7 cellular contexts compared by ENCODE assay signal in genomic region chr19:44925114-44925891, GRCh38. TPM values are rescaled to one million over a fixed set of nuclear protein-coding genes. Genes with fewer than 3 reads are reported as not detected.
DNase-seq lines count a peak whose midpoint lies in the region; ATAC-seq and TF ChIP-seq lines count a peak whose summit lies in the region.
"Had no signal": no experiment of that assay in that cellular context is flagged by ENCODE, and none has a peak within 500 bp of the region (broad histone marks: within the 10 kb centered on the region; RNA-seq: fewer than 3 reads in every experiment).

No MANE protein-coding gene starts in this region.

- H3K9me3 ChIP-seq in A673 (ENCODE audit: low read depth, low read length, poor library complexity, severe bottlenecking), result no peaks in the 10 kb centered on the region

- H3K36me3 ChIP-seq in A673 (ENCODE audit: insufficient read depth, low read length, poor library complexity, severe bottlenecking), result no peaks in the 10 kb centered on the region

- no TSS peak for BruUV-seq in A673 (replicated peaks; lab: Mats Ljungman, UMichigan)

- peak; percentile 45 for DNase-seq in GF-D8 (lab: John Stamatoyannopoulos, UW)
- peak; percentile 23 to 93 (median 82) for DNase-seq in dorsolateral prefrontal cortex
- peak; percentile 65 for DNase-seq in occipital lobe (lab: John Stamatoyannopoulos, UW)
- DNase-seq in activated T-cell treated with anti-CD3 and anti-CD28 coated beads, Interleukin-2, amount 50 U/mL, for 1 hour, result no peak
- DNase-seq in A673 (ENCODE audit: low spot score), result no peak

- peak in 1 of 56 donors; percentile 10 for TF ChIP-seq CTCF in dorsolateral prefrontal cortex (IDR thresholded peaks at IDR 0.05 in 54 of 56, conservative IDR thresholded peaks at IDR 0.05 in 2 of 56; ENCODE audit: low read depth in 1 of 56, partially characterized antibody in 56 of 56)
- no peak for TF ChIP-seq CTCF in A673 (conservative IDR thresholded peaks at IDR 0.05; ENCODE audit: low read depth, low read length)

- H3K27ac ChIP-seq in dorsolateral prefrontal cortex (peak overlapping the region in 39 of 59 donors; percentile 8 to 77 (median 57)), A673 (ENCODE audit: low read depth, low read length, poor library complexity, severe bottlenecking) (no peak overlapping the region)

- ATAC-seq in HG02642 (IDR thresholded peaks at IDR 0.05; ENCODE audit: poor library complexity, unreplicated experiment), result no peak

- H3K4me1 ChIP-seq in A673 (ENCODE audit: insufficient read depth, low read length, poor library complexity, severe bottlenecking), result no peaks in the 10 kb centered on the region

- intact Hi-C loops in dorsolateral prefrontal cortex (cut with DNase I), result no loop called here
- intact Hi-C loops in A673 (cut with micrococcal nuclease; ENCODE audit: unreplicated experiment), result no loop called here

- CTCF ChIA-PET in A673 (lab: Charles Lee), result no interaction called here

- POLR2A ChIA-PET in A673 (lab: Charles Lee; ENCODE audit: low non-redundant PET), result no interaction called here

- H3K4me3 ChIP-seq in dorsolateral prefrontal cortex (peak overlapping the region in 1 of 59 donors; percentile 9), A673 (ENCODE audit: low read depth, low read length, poor library complexity, severe bottlenecking) (no peak overlapping the region)

- H3K27me3 ChIP-seq in dorsolateral prefrontal cortex, result no peaks in the 10 kb centered on the region
- H3K27me3 ChIP-seq in A673 (replicated peaks; ENCODE audit: insufficient read depth, low read depth, low read length, poor library complexity), result no peaks in the 10 kb centered on the region

RNA-seq across cellular contexts. Expression of gene APOC1, which starts 10.9 kb away (rescaled TPM):
- total RNA-seq in dorsolateral prefrontal cortex, result 10 to 100 TPM in 113 of 120 experiments, 1 to 10 TPM in 7; 2.2 to 88.6 (median 22.5) TPM
- 5.3 TPM for total RNA-seq in occipital lobe
- 2.3 and 5.5 TPM in 2 replicates for total RNA-seq in A673 (2021)

RNA-seq across cellular contexts. Expression of gene APOC4, which starts 16.7 kb away (rescaled TPM):
- 1 to 10 TPM in 3 of 120 experiments, not detected in 117; 1.2 to 1.6 (median 1.3) TPM for total RNA-seq in dorsolateral prefrontal cortex
- total RNA-seq in occipital lobe, result not detected
- not detected in 2 replicates for total RNA-seq in A673 (2021)
- total RNA-seq: pulmonary artery endothelial cell had no signal

RNA-seq across cellular contexts. Expression of gene APOE, which starts 19.7 kb away (rescaled TPM):
- total RNA-seq in dorsolateral prefrontal cortex (1,000 to 10,000 TPM in 1 of 120 experiments, 100 to 1,000 TPM in 119; 258 to 1,236 (median 470) TPM), occipital lobe (68.9 TPM), A673 (2021) (9.4 and 10.4 TPM in 2 replicates)

RNA-seq across cellular contexts. Expression of gene APOC2, which starts 20.5 kb away (rescaled TPM):
- 10 to 100 TPM in 73 of 120 experiments, 1 to 10 TPM in 46, not detected in 1; 2.0 to 48.6 (median 11.6) TPM for total RNA-seq in dorsolateral prefrontal cortex
- 1.4 TPM for total RNA-seq in occipital lobe
- total RNA-seq in A673 (2021), result not detected in 2 replicates
- total RNA-seq: pulmonary artery endothelial cell had no signal

RNA-seq across cellular contexts. Expression of gene CLPTM1, which starts 29.9 kb away (rescaled TPM):
- total RNA-seq in dorsolateral prefrontal cortex, result 100 to 1,000 TPM; 131 to 199 (median 164) TPM
- total RNA-seq in occipital lobe, result 27.5 TPM
- 135 and 138 TPM in 2 replicates for total RNA-seq in A673 (2021)

Comparison
In these comparisons a context has a peak if more than half of its experiments do, and no peak if none do; other contexts are left out.
1. DNase-seq: peak in GF-D8 (single experiment), dorsolateral prefrontal cortex (10 of 10) and occipital lobe (single experiment); none in activated T-cell treated with anti-CD3 and anti-CD28 coated beads, Interleukin-2, amount 50 U/mL, for 1 hour (single experiment) and A673 (single experiment).